9 cellular contexts compared by ENCODE assay signal in the genomic region with DNA sequence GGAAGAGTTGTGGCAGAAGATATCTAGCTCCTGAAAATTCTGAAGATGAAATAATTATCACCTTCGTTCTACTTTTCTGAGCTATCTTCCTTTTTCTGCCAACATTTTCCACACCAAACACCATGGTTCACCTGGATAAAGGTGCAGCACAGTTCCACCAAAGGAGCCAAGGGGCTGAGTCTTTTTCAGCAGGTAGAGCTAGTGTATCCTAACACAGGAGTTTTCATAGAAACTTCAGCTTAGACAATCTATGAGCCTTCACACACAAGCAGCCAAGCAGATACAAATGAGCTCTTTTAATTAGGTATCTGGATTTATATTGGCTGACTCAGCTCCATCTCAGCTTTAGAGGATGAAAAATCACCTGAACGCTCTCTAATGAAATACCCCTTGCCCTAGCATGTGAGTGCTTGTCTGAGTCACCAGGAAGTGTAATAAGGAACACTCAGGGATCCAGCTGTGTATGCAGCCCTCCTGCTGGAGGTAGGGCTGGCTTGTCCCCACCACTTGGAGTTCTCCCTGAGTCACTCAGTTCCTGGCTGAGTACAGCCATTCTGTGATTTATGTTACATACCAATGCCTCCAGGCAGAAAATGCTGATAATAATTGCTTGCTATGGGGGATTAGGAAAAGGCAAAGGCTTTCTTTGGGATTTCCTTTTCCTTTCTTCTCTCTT.
A peak's percentile ranks its signal among the peaks of the same experiment; 100 is the strongest.
DNase-seq lines count a peak whose midpoint lies in the region; ATAC-seq and TF ChIP-seq lines count a peak whose summit lies in the region.
"Had no signal": no experiment of that assay in that cellular context is flagged by ENCODE, and none has a peak within 500 bp of the region (broad histone marks: within the 10 kb centered on the region; RNA-seq: fewer than 3 reads in every experiment).

No MANE protein-coding gene starts in this region.

- no peaks in the 10 kb centered on the region for H3K9me3 Mint-ChIP-seq in Calu3 (ENCODE audit: low read depth, unreplicated experiment)
- no peaks in the 10 kb centered on the region for H3K9me3 Mint-ChIP-seq in activated T-helper 17 cell treated with anti-CD3 and anti-CD28 coated beads, Interleukin-2, amount 50 U/mL, for 72 hours

- no peak overlapping the region for H3K4me3 ChIP-seq in astrocyte of the cerebellum (ENCODE audit: low read depth, low read length)

- BruUV-seq in Calu3 (replicated peaks; lab: Mats Ljungman, UMichigan): no TSS peak

- no peak overlapping the region for H3K27ac Mint-ChIP-seq in Calu3 (ENCODE audit: unreplicated experiment)
- H3K27ac Mint-ChIP-seq in activated T-helper 17 cell treated with anti-CD3 and anti-CD28 coated beads, Interleukin-2, amount 50 U/mL, for 72 hours: no peak overlapping the region

- intact Hi-C loops in Calu3 (cut with micrococcal nuclease; ENCODE audit: unreplicated experiment): no loop called here

- H3K27me3 Mint-ChIP-seq in Calu3 (ENCODE audit: unreplicated experiment): no peaks in the 10 kb centered on the region
- H3K27me3 Mint-ChIP-seq in activated T-helper 17 cell treated with anti-CD3 and anti-CD28 coated beads, Interleukin-2, amount 50 U/mL, for 72 hours: no peaks in the 10 kb centered on the region

- no peaks in the 10 kb centered on the region for H3K36me3 Mint-ChIP-seq in Calu3 (ENCODE audit: insufficient read depth, unreplicated experiment)
- no peaks in the 10 kb centered on the region for H3K36me3 Mint-ChIP-seq in activated T-helper 17 cell treated with anti-CD3 and anti-CD28 coated beads, Interleukin-2, amount 50 U/mL, for 72 hours (ENCODE audit: low read depth)

- DNase-seq in Calu3 (peak; percentile 72), HT1080 (ENCODE audit: low read depth) (peak; percentile 99), astrocyte of the cerebellum (ENCODE audit: low read depth) (peak; percentile 95), left kidney (ENCODE audit: low read depth, low spot score) (peak; percentile 54), inferior parietal cortex (ENCODE audit: extremely low spot score) (no peak), mucosa of gallbladder (ENCODE audit: low spot score) (no peak)
- DNase-seq: substantia nigra had no signal

- ATAC-seq in activated T-helper 17 cell treated with anti-CD3 and anti-CD28 coated beads, Interleukin-2, amount 50 U/mL, for 72 hours (replicated peaks): no peak
- ATAC-seq in GM21717 (IDR thresholded peaks at IDR 0.05; ENCODE audit: unreplicated experiment): no peak

- in situ Hi-C loops in astrocyte of the cerebellum (cut with HindIII; ENCODE audit: low sequenced_read_pairs): no loop called here

- peaks cover 9% of the 10 kb centered on the region for H3K4me1 Mint-ChIP-seq in Calu3 (ENCODE audit: low read depth, unreplicated experiment)
- no peaks in the 10 kb centered on the region for H3K4me1 Mint-ChIP-seq in activated T-helper 17 cell treated with anti-CD3 and anti-CD28 coated beads, Interleukin-2, amount 50 U/mL, for 72 hours

- TF ChIP-seq CTCF in Calu3 (IDR thresholded peaks at IDR 0.05; ENCODE audit: unreplicated experiment) (no peak), astrocyte of the cerebellum (IDR thresholded peaks at IDR 0.05; ENCODE audit: low read depth, low read length, missing control alignments) (no peak)

- CTCF ChIA-PET in Calu3 (lab: Charles Lee): no interaction called here

- H3K4me3 Mint-ChIP-seq in Calu3 (ENCODE audit: low read depth, unreplicated experiment): no peak overlapping the region
- no peak overlapping the region for H3K4me3 Mint-ChIP-seq in activated T-helper 17 cell treated with anti-CD3 and anti-CD28 coated beads, Interleukin-2, amount 50 U/mL, for 72 hours

Comparison
In these comparisons a context has a peak if more than half of its experiments do, and no peak if none do; other contexts are left out.
1. DNase-seq: peak in Calu3 (single experiment), HT1080 (single experiment), astrocyte of the cerebellum (single experiment) and left kidney (single experiment); none in inferior parietal cortex (single experiment) and mucosa of gallbladder (single experiment).